Comparison of ENCODE assay signal across 8 cellular contexts in the genomic region with DNA sequence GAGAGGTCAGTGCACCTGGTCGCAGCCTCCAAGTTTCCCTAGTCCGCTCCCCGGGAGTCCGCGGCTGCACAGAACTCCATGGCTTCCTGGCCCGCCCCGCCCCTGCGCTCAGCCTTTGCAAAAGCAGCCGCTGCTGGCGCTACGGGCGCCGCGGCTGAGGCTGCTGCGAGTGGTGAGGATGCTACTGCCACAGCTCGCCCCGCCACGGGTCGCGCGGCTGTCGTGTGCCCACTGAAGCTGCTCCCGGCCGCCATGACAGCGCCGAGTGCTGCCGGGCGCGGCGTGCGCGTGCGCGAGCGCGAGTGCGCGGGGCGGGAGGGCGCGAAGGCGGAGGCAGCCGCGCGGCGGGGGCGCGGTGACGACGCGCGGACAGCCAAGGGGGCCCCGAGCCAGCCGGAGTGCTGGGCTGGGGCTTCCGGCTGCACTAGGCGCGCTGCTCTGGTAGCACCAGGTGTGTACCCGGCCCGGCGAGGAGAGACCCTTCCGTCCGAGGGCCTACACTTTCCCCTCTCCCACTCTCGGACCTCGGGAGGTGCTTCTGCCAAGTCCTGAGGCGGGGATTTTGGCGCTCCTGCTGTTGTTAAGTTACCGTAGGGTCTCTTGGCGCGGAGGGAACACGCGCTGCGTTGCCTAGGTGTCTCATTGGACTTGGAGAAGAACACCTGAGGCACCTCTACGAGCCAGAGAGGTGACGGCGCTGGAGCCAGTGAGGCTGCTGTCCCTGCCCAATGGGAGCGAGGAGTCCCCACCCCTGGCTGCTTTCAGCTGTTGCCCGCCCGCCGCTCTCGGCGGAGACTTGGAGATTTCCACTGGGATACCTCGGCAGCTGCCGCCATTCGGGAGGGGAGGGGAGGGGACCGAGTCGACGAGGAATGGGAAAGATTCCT. TPM values are rescaled to one million over a fixed set of nuclear protein-coding genes. Genes with fewer than 3 reads are reported as not detected.
DNase-seq lines count a peak whose midpoint lies in the region; ATAC-seq and TF ChIP-seq lines count a peak whose summit lies in the region.

No MANE protein-coding gene starts in this region.

- H3K4me3 Mint-ChIP-seq in activated T-cell treated with anti-CD3 and anti-CD28 coated beads, Interleukin-2, amount 50 U/mL, for 24 hours: peak overlapping the region; percentile 100

- H3K36me3 Mint-ChIP-seq in activated T-cell treated with anti-CD3 and anti-CD28 coated beads, Interleukin-2, amount 50 U/mL, for 24 hours (ENCODE audit: low read depth): peaks cover 39% of the 10 kb centered on the region

- H3K27me3 Mint-ChIP-seq in activated T-cell treated with anti-CD3 and anti-CD28 coated beads, Interleukin-2, amount 50 U/mL, for 24 hours: no peaks in the 10 kb centered on the region

- H3K4me3 ChIP-seq in OCI-LY3 (ENCODE audit: low read length): peak overlapping the region; percentile 90
- peak overlapping the region; percentile 91 to 99 (median 95) for H3K4me3 ChIP-seq in esophagus muscularis mucosa

- intact Hi-C loops in esophagus muscularis mucosa (cut with DNase I): no loop called here

- H3K36me3 ChIP-seq in OCI-LY3 (replicated peaks; ENCODE audit: low read depth, low read length) (no peaks in the 10 kb centered on the region), esophagus muscularis mucosa (no peaks in the 10 kb centered on the region)

- peak; percentile 79 for ATAC-seq in GM21528 (IDR thresholded peaks at IDR 0.05; ENCODE audit: low FRiP score, unreplicated experiment)

- H3K4me1 Mint-ChIP-seq in activated T-cell treated with anti-CD3 and anti-CD28 coated beads, Interleukin-2, amount 50 U/mL, for 24 hours (ENCODE audit: low read depth): peaks cover 21% of the 10 kb centered on the region

- H3K27ac Mint-ChIP-seq in activated T-cell treated with anti-CD3 and anti-CD28 coated beads, Interleukin-2, amount 50 U/mL, for 24 hours: peak overlapping the region; percentile 99

- WGBS in esophagus muscularis mucosa: 0% methylated on average over 34 of the region's 87 CpGs

- peak; percentile 26 for TF ChIP-seq POLR2A in esophagus muscularis mucosa (IDR thresholded peaks at IDR 0.05; ENCODE audit: low read depth)

- no peaks in the 10 kb centered on the region for H3K9me3 Mint-ChIP-seq in activated T-cell treated with anti-CD3 and anti-CD28 coated beads, Interleukin-2, amount 50 U/mL, for 24 hours

- peaks cover 21% of the 10 kb centered on the region for H3K4me1 ChIP-seq in OCI-LY3 (ENCODE audit: low read length)
- peaks cover 9 to 32% (median 22%) of the 10 kb centered on the region in 4 donors for H3K4me1 ChIP-seq in esophagus muscularis mucosa

- peak overlapping the region; percentile 81 for H3K4me2 ChIP-seq in OCI-LY3 (ENCODE audit: low read length)

- H3K9me3 ChIP-seq in OCI-LY3 (ENCODE audit: insufficient read depth, low read length) (no peaks in the 10 kb centered on the region), esophagus muscularis mucosa (no peaks in the 10 kb centered on the region)

- peaks cover 25% of the 10 kb centered on the region for H3K79me2 ChIP-seq in OCI-LY3 (ENCODE audit: low read length)

- H3K27me3 ChIP-seq in OCI-LY3 (ENCODE audit: low read depth, low read length) (peaks cover 4% of the 10 kb centered on the region; the same call in 1 of the 2 replicates), esophagus muscularis mucosa (no peaks in the 10 kb centered on the region)

- H3K27ac ChIP-seq in OCI-LY3 (ENCODE audit: low read length) (peak overlapping the region; percentile 80), esophagus muscularis mucosa (replicated peaks in 1 of 4) (peak overlapping the region; percentile 88 to 91 (median 90))

- TF ChIP-seq EP300 in esophagus muscularis mucosa (IDR thresholded peaks at IDR 0.05): no peak

- TF ChIP-seq CTCF in OCI-LY3 (IDR thresholded peaks at IDR 0.05; ENCODE audit: low read depth, low read length) (no peak), esophagus muscularis mucosa (IDR thresholded peaks at IDR 0.05) (peak in 1 of 3 experiments; percentile 19)

- H4K20me1 ChIP-seq in OCI-LY3 (ENCODE audit: insufficient read depth, low read length): no peaks in the 10 kb centered on the region

- peak overlapping the region; percentile 95 for H3K9ac ChIP-seq in OCI-LY3 (ENCODE audit: low read length)

- DNase-seq in DMS153 (lab: John Stamatoyannopoulos, UW): peak; percentile 89
- DNase-seq in HuH-7 (ENCODE audit: low spot score): peak; percentile 73
- DNase-seq in activated T-cell treated with anti-CD3 and anti-CD28 coated beads, Interleukin-2, amount 50 U/mL, for 24 hours: peak; percentile 89
- no peak for DNase-seq in esophagus muscularis mucosa (ENCODE audit: extremely low spot score)
- peak; percentile 99 for DNase-seq in myocyte (ENCODE audit: low read depth)
- peak; percentile 44 to 81 for DNase-seq in stimulated activated CD8-positive, alpha-beta memory T cell treated with anti-CD3 and anti-CD28 coated beads, Interleukin-7, amount 100 ng/mL, for 4 hours (ENCODE audit: low read depth in 2 of 2)

- H2AFZ ChIP-seq in OCI-LY3 (ENCODE audit: low read depth, low read length): peak overlapping the region; percentile 100

RNA-seq across cellular contexts. Expression of gene LRBA, which starts 0.6 kb away (rescaled TPM):
- total RNA-seq in esophagus muscularis mucosa (10 to 100 TPM; 13.3 to 21.2 (median 20.1) TPM), myocyte (52.8 and 57.8 TPM in 2 replicates)
- 14.1 TPM for polyA plus RNA-seq in myocyte (2012)
